Comparison of ENCODE assay signal across 22 cellular contexts in genomic region chr1:2033165-2033564, GRCh38. TPM values are rescaled to one million over a fixed set of nuclear protein-coding genes. Genes with fewer than 3 reads are reported as not detected.
DNase-seq lines count a peak whose midpoint lies in the region; ATAC-seq and TF ChIP-seq lines count a peak whose summit lies in the region.
"Had no signal": no experiment of that assay in that cellular context is flagged by ENCODE, and none has a peak within 500 bp of the region (broad histone marks: within the 10 kb centered on the region; RNA-seq: fewer than 3 reads in every experiment).

No MANE protein-coding gene starts in this region.

- intact Hi-C loops in dorsolateral prefrontal cortex (cut with DNase I): no loop called here

- H3F3A ChIP-seq in neural progenitor cell (ENCODE audit: low read depth): no peaks in the 10 kb centered on the region

- H3K27ac ChIP-seq in BLaER1: peak overlapping the region; percentile 97
- peak overlapping the region in 2 of 11 experiments; percentile 51 to 68; a peak in 4 of 22 replicates for H3K27ac ChIP-seq in BLaER1 treated with 17β-estradiol and CSF1 and Interleukin-3, amounts not matched to agents 10 nM and 100 nM
- H3K27ac ChIP-seq in dorsolateral prefrontal cortex: peak overlapping the region in 33 of 59 donors; percentile 4 to 95 (median 57)
- no peak overlapping the region for H3K27ac ChIP-seq in neural progenitor cell
- no peak overlapping the region for H3K27ac ChIP-seq in Karpas-422 (ENCODE audit: low read length)
- H3K27ac ChIP-seq in foreskin keratinocyte: no peak overlapping the region

- H3K4me1 ChIP-seq in BLaER1: peaks cover 64% of the 10 kb centered on the region
- H3K4me1 ChIP-seq in BLaER1 treated with 17β-estradiol and CSF1 and Interleukin-3, amounts not matched to agents 10 nM and 100 nM: peaks cover 37 to 77% (median 58%) of the 10 kb centered on the region in 10 experiments
- H3K4me1 ChIP-seq in neural progenitor cell: no peaks in the 10 kb centered on the region
- H3K4me1 ChIP-seq in Karpas-422 (ENCODE audit: low read length): no peaks in the 10 kb centered on the region
- H3K4me1 ChIP-seq in foreskin keratinocyte: no peaks in the 10 kb centered on the region
- H3K4me1 ChIP-seq: BE2C had no signal

- H3K9me3 Mint-ChIP-seq in neural progenitor cell (no peaks in the 10 kb centered on the region), mesothelial cell of epicardium (no peaks in the 10 kb centered on the region)
- H3K9me3 Mint-ChIP-seq: CD14-positive monocyte; CD4-positive, alpha-beta memory T cell; CD4-positive, CD25-positive, alpha-beta regulatory T cell; CD8-positive, alpha-beta memory T cell had no signal

- H3K4me1 Mint-ChIP-seq in neural progenitor cell (no peaks in the 10 kb centered on the region), mesothelial cell of epicardium (no peaks in the 10 kb centered on the region)
- H3K4me1 Mint-ChIP-seq: CD14-positive monocyte; CD4-positive, alpha-beta memory T cell; CD4-positive, CD25-positive, alpha-beta regulatory T cell; CD8-positive, alpha-beta memory T cell had no signal

- DNase-seq in dorsolateral prefrontal cortex: no peak
- DNase-seq in neural progenitor cell (ENCODE audit: low spot score): no peak
- no peak for DNase-seq in Karpas-422
- DNase-seq in mesothelial cell of epicardium (ENCODE audit: low spot score in 2 of 2, unreplicated experiment in 2 of 2): no peak
- DNase-seq in foreskin keratinocyte: no peak
- no peak for DNase-seq in SHP77 treated with DMSO at 0.1 percent for 48 hours (lab: John Stamatoyannopoulos, UW)
- DNase-seq: 8988T; ACHN; BE2C; C1 segment of cervical spinal cord; Calu3; CD4-positive, alpha-beta memory T cell; CD4-positive, CD25-positive, alpha-beta regulatory T cell; CD8-positive, alpha-beta memory T cell; COR-L47; DMS79 treated with DMSO at 0.1 percent for 48 hours; GF-D8 had no signal

- H3K9me2 ChIP-seq in Karpas-422 (replicated peaks; ENCODE audit: insufficient read depth, low read length): no peaks in the 10 kb centered on the region

- no peaks in the 10 kb centered on the region for H3K36me3 Mint-ChIP-seq in neural progenitor cell
- no peaks in the 10 kb centered on the region for H3K36me3 Mint-ChIP-seq in mesothelial cell of epicardium
- H3K36me3 Mint-ChIP-seq: CD14-positive monocyte; CD4-positive, alpha-beta memory T cell; CD4-positive, CD25-positive, alpha-beta regulatory T cell; CD8-positive, alpha-beta memory T cell had no signal

- TF ChIP-seq CTCF in dorsolateral prefrontal cortex (IDR thresholded peaks at IDR 0.05 in 54 of 56, conservative IDR thresholded peaks at IDR 0.05 in 2 of 56; ENCODE audit: low read depth in 1 of 56, partially characterized antibody in 56 of 56) (no peak), neural progenitor cell (IDR thresholded peaks at IDR 0.05) (no peak), mesothelial cell of epicardium (IDR thresholded peaks at IDR 0.05; ENCODE audit: unreplicated experiment) (no peak), foreskin keratinocyte (conservative IDR thresholded peaks at IDR 0.05) (no peak)

- peaks cover 4% of the 10 kb centered on the region for H3K27me3 Mint-ChIP-seq in neural progenitor cell (ENCODE audit: insufficient read depth, low read depth)
- peaks cover 13% of the 10 kb centered on the region for H3K27me3 Mint-ChIP-seq in mesothelial cell of epicardium (ENCODE audit: low read depth)
- H3K27me3 Mint-ChIP-seq: CD4-positive, CD25-positive, alpha-beta regulatory T cell had no signal

- H3K4me3 ChIP-seq in BLaER1 (peak overlapping the region; percentile 45; the same call in 1 of the 2 replicates), dorsolateral prefrontal cortex (no peak overlapping the region), neural progenitor cell (no peak overlapping the region), Karpas-422 (ENCODE audit: low read length) (no peak overlapping the region)
- H3K4me3 ChIP-seq in BLaER1 treated with 17β-estradiol and CSF1 and Interleukin-3, amounts not matched to agents 10 nM and 100 nM: no peak overlapping the region

- peak overlapping the region; percentile 81 for H3K27ac Mint-ChIP-seq in neural progenitor cell
- no peak overlapping the region for H3K27ac Mint-ChIP-seq in mesothelial cell of epicardium
- H3K27ac Mint-ChIP-seq: CD14-positive monocyte; CD4-positive, alpha-beta memory T cell; CD4-positive, CD25-positive, alpha-beta regulatory T cell; CD8-positive, alpha-beta memory T cell had no signal

- H3K79me2 ChIP-seq in neural progenitor cell (ENCODE audit: low read depth) (no peaks in the 10 kb centered on the region), Karpas-422 (ENCODE audit: low read length) (no peaks in the 10 kb centered on the region)

- H4K20me1 ChIP-seq in BLaER1: no peaks in the 10 kb centered on the region
- peaks cover 0 to 18% (median 0%) of the 10 kb centered on the region in 11 experiments; a peak in 3 of 22 replicates for H4K20me1 ChIP-seq in BLaER1 treated with 17β-estradiol and CSF1 and Interleukin-3, amounts not matched to agents 10 nM and 100 nM
- H4K20me1 ChIP-seq in neural progenitor cell (ENCODE audit: low read depth): no peaks in the 10 kb centered on the region
- no peaks in the 10 kb centered on the region for H4K20me1 ChIP-seq in Karpas-422 (ENCODE audit: insufficient read depth, low read depth, low read length)

- H3K9me3 ChIP-seq in BLaER1 (no peaks in the 10 kb centered on the region), neural progenitor cell (ENCODE audit: low read depth) (no peaks in the 10 kb centered on the region), Karpas-422 (ENCODE audit: low read length) (no peaks in the 10 kb centered on the region)
- H3K9me3 ChIP-seq in BLaER1 treated with 17β-estradiol and CSF1 and Interleukin-3, amounts not matched to agents 10 nM and 100 nM (replicated peaks in 1 of 11): 0 out of 22 replicates have a peak, but pooled peaks cover 0 to 2% (median 0%) of the 10 kb centered on the region in 11 experiments
- H3K9me3 ChIP-seq: BE2C had no signal

- no peak overlapping the region for H2AFZ ChIP-seq in neural progenitor cell (replicated peaks)
- no peak overlapping the region for H2AFZ ChIP-seq in Karpas-422 (ENCODE audit: low read length)

- no peak for ATAC-seq in foreskin keratinocyte

- H3K4me2 ChIP-seq in BLaER1: peak overlapping the region; percentile 99
- peak overlapping the region; percentile 44 to 100 (median 97) for H3K4me2 ChIP-seq in BLaER1 treated with 17β-estradiol and CSF1 and Interleukin-3, amounts not matched to agents 10 nM and 100 nM
- H3K4me2 ChIP-seq in neural progenitor cell: no peak overlapping the region
- no peak overlapping the region for H3K4me2 ChIP-seq in Karpas-422 (ENCODE audit: low read depth, low read length, poor library complexity, severe bottlenecking)

- no peak overlapping the region for H3K4me3 Mint-ChIP-seq in neural progenitor cell
- no peak overlapping the region for H3K4me3 Mint-ChIP-seq in mesothelial cell of epicardium
- H3K4me3 Mint-ChIP-seq: CD14-positive monocyte; CD4-positive, alpha-beta memory T cell; CD4-positive, CD25-positive, alpha-beta regulatory T cell; CD8-positive, alpha-beta memory T cell had no signal

- H3K27me3 ChIP-seq in BLaER1: no peaks in the 10 kb centered on the region
- H3K27me3 ChIP-seq in BLaER1 treated with 17β-estradiol and CSF1 and Interleukin-3, amounts not matched to agents 10 nM and 100 nM: peaks cover 0 to 26% (median 0%) of the 10 kb centered on the region in 11 experiments; a peak in 9 of 22 replicates
- peaks cover 0 to 3% (median 0%) of the 10 kb centered on the region in 45 donors for H3K27me3 ChIP-seq in dorsolateral prefrontal cortex
- no peaks in the 10 kb centered on the region for H3K27me3 ChIP-seq in neural progenitor cell
- H3K27me3 ChIP-seq in Karpas-422 (ENCODE audit: low read length): no peaks in the 10 kb centered on the region
- H3K27me3 ChIP-seq in foreskin keratinocyte: peaks cover 9% of the 10 kb centered on the region

- peak overlapping the region; percentile 62 for H3K9ac ChIP-seq in BLaER1
- peak overlapping the region in 7 of 11 experiments; percentile 4 to 66 (median 46); a peak in 6 of 22 replicates for H3K9ac ChIP-seq in BLaER1 treated with 17β-estradiol and CSF1 and Interleukin-3, amounts not matched to agents 10 nM and 100 nM
- no peak overlapping the region for H3K9ac ChIP-seq in neural progenitor cell
- H3K9ac ChIP-seq in Karpas-422 (ENCODE audit: low read length): no peak overlapping the region

- H3K36me3 ChIP-seq in BLaER1 (no peaks in the 10 kb centered on the region), neural progenitor cell (no peaks in the 10 kb centered on the region), Karpas-422 (ENCODE audit: insufficient read depth, low read length) (no peaks in the 10 kb centered on the region)
- H3K36me3 ChIP-seq in BLaER1 treated with 17β-estradiol and CSF1 and Interleukin-3, amounts not matched to agents 10 nM and 100 nM: no peaks in the 10 kb centered on the region
- H3K36me3 ChIP-seq: BE2C had no signal

RNA-seq across cellular contexts. Expression of gene GABRD, which starts 14.0 kb away (rescaled TPM):
- total RNA-seq in dorsolateral prefrontal cortex (100 to 1,000 TPM in 62 of 120 experiments, 10 to 100 TPM in 58; 24.7 to 182 (median 102) TPM), neural progenitor cell (ENCODE audit: low replicate concordance) (0.31 and 0.45 TPM in 2 replicates), mesothelial cell of epicardium (0.09 to 0.16 TPM (median 0.14 TPM) in 3 replicates), foreskin keratinocyte (not detected in 2 replicates)
- total RNA-seq in Karpas-422 (2014; rRNA removed; shearing (Covaris generic); ENCODE audit: low replicate concordance): not detected in 2 replicates
- polyA plus RNA-seq in foreskin keratinocyte: not detected in 2 replicates
- total RNA-seq: A673; Calu3; CD4-positive, alpha-beta memory T cell; CD8-positive, alpha-beta memory T cell had no signal
- polyA plus RNA-seq: AG04450; CD14-positive monocyte; CD4-positive, alpha-beta memory T cell; CD4-positive, CD25-positive, alpha-beta regulatory T cell; CD8-positive, alpha-beta memory T cell had no signal

RNA-seq across cellular contexts. Expression of gene PRKCZ, which starts 17.0 kb away (rescaled TPM):
- total RNA-seq in dorsolateral prefrontal cortex (100 to 1,000 TPM; 113 to 225 (median 176) TPM), neural progenitor cell (ENCODE audit: low replicate concordance) (33.4 and 47.2 TPM in 2 replicates), mesothelial cell of epicardium (53.0 to 55.5 TPM (median 54.5 TPM) in 3 replicates), foreskin keratinocyte (26.0 and 28.3 TPM in 2 replicates)
- not detected in 2 replicates for total RNA-seq in Karpas-422 (2014; rRNA removed; shearing (Covaris generic); ENCODE audit: low replicate concordance)
- 23.7 and 27.3 TPM in 2 replicates for polyA plus RNA-seq in foreskin keratinocyte

RNA-seq across cellular contexts. Expression of gene CFAP74, which starts 29.6 kb away (rescaled TPM):
- total RNA-seq in dorsolateral prefrontal cortex (10 to 100 TPM in 85 of 120 experiments, 1 to 10 TPM in 35; 3.1 to 23.8 (median 12.0) TPM), neural progenitor cell (ENCODE audit: low replicate concordance) (0.19 TPM in 1 of 2 replicates, not detected in the other), mesothelial cell of epicardium (0.16 to 0.42 TPM (median 0.18 TPM) in 3 replicates), foreskin keratinocyte (0.03 and 0.07 TPM in 2 replicates)
- not detected in 2 replicates for total RNA-seq in Karpas-422 (2014; rRNA removed; shearing (Covaris generic); ENCODE audit: low replicate concordance)
- 0.01 TPM in 1 of 2 replicates, not detected in the other for polyA plus RNA-seq in foreskin keratinocyte
- total RNA-seq: A673; Calu3; CD4-positive, alpha-beta memory T cell; CD4-positive, CD25-positive, alpha-beta regulatory T cell; CD8-positive, alpha-beta memory T cell had no signal
- polyA plus RNA-seq: AG04450; CD14-positive monocyte; CD4-positive, alpha-beta memory T cell; CD4-positive, CD25-positive, alpha-beta regulatory T cell; CD8-positive, alpha-beta memory T cell had no signal

Comparison
In these comparisons a context has a peak if more than half of its experiments do, and no peak if none do; other contexts are left out.
1. H3K27ac ChIP-seq: peak in BLaER1 (single experiment) and dorsolateral prefrontal cortex (33 of 59); none in neural progenitor cell (single experiment), Karpas-422 (single experiment) and foreskin keratinocyte (single experiment).
2. H3K4me2 ChIP-seq: peak in BLaER1 (single experiment) and BLaER1 treated with 17β-estradiol and CSF1 and Interleukin-3, amounts not matched to agents 10 nM and 100 nM (11 of 11); none in neural progenitor cell (single experiment) and Karpas-422 (single experiment).
3. H3K9ac ChIP-seq: peak in BLaER1 (single experiment) and BLaER1 treated with 17β-estradiol and CSF1 and Interleukin-3, amounts not matched to agents 10 nM and 100 nM (7 of 11); none in neural progenitor cell (single experiment) and Karpas-422 (single experiment).
4. RNA of gene GABRD, which starts 14.0 kb away (total RNA-seq): 24.7 to 182 TPM in dorsolateral prefrontal cortex; 0.31 to 0.45 TPM in neural progenitor cell, 0.09 to 0.16 TPM in mesothelial cell of epicardium, not detected in Karpas-422 and not detected in foreskin keratinocyte; every median in the first group is over 10 times any median in the second.
5. RNA of gene PRKCZ, which starts 17.0 kb away (total RNA-seq): 113 to 225 TPM in dorsolateral prefrontal cortex, 53.0 to 55.5 TPM in mesothelial cell of epicardium, 33.4 to 47.2 TPM in neural progenitor cell and 26.0 to 28.3 TPM in foreskin keratinocyte; not detected in Karpas-422; every median in the first group is over 10 times any median in the second.